Comparison of ENCODE assay signal across 18 cellular contexts in genomic region chr9:98559568-98559967, GRCh38.
"Had no signal": no experiment of that assay in that cellular context is flagged by ENCODE, and none has a peak within 500 bp of the region (broad histone marks: within the 10 kb centered on the region; RNA-seq: fewer than 3 reads in every experiment).

No MANE protein-coding gene starts in this region.

- H3K4me3 ChIP-seq: SJCRH30 had no signal

- H3K36me3 ChIP-seq: SJCRH30 had no signal

- H3K4me1 ChIP-seq: SJCRH30 had no signal

- H3K27ac ChIP-seq: HL-60, SJCRH30 had no signal

- DNase-seq: KBM-7, NCI-H1092 treated with DMSO at 0.1 percent for 48 hours, NCI-H1436, NCI-H187, NCI-H2029, NCI-H2081 treated with DMSO at 0.1 percent for 48 hours, NCI-H2171, NCI-H226, NCI-H446, NCI-H510A, NCI-H524 treated with DMSO at 0.1 percent for 48 hours, NCI-H69, NCI-H774, RPMI8226, SHP77 treated with DMSO at 0.1 percent for 48 hours, SJCRH30 had no signal

- ATAC-seq: SK-N-SH treated with all-trans-retinoic acid at 6 μM for 48 hours had no signal

- H3K9me3 ChIP-seq: SJCRH30 had no signal
